Comparison of ENCODE assay signal across 8 cellular contexts in the genomic region with DNA sequence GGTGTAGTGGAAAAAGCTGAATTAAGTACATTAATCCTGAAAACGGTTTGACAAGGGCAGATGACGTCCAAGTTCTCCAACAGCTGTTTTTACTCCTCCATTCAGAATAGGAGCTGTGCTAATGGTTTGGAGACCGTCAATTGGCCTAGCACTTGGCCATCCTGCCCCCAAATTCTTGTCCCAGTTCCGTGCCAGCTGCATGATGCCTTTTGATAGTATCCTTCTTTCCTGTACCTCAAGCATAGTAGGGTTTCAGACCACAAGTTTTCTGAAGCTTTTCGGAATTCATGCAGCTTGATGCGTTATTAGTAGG. TPM values are rescaled to one million over a fixed set of nuclear protein-coding genes. Genes with fewer than 3 reads are reported as not detected.
DNase-seq lines count a peak whose midpoint lies in the region; ATAC-seq and TF ChIP-seq lines count a peak whose summit lies in the region.

No MANE protein-coding gene starts in this region.

- H3K4me3 ChIP-seq in AG09309 (ENCODE audit: control insufficient read depth, low read depth, low read length) (peak overlapping the region; percentile 93), fibroblast of mammary gland (ENCODE audit: control insufficient read depth, low read depth, low read length) (peak overlapping the region; percentile 89), neuron (ENCODE audit: low read length) (peak overlapping the region; percentile 58)

- TF ChIP-seq CTCF in AG09309 (IDR thresholded peaks at IDR 0.05; ENCODE audit: control insufficient read depth, insufficient read depth, low read depth, low read length, missing control alignments) = no peak
- no peak for TF ChIP-seq CTCF in fibroblast of mammary gland (conservative IDR thresholded peaks at IDR 0.05; ENCODE audit: control insufficient read depth, insufficient read depth, low read depth, low read length)

- H3K27me3 ChIP-seq in neuron (ENCODE audit: insufficient read depth, low read length) = no peaks in the 10 kb centered on the region

- H2AFZ ChIP-seq in neuron (ENCODE audit: low read depth, low read length) = peak overlapping the region; percentile 82

- H3K9me3 ChIP-seq in neuron (ENCODE audit: low read length) = no peaks in the 10 kb centered on the region

- H3K4me1 ChIP-seq in neuron (ENCODE audit: insufficient read depth, low read length) = peaks cover 13% of the 10 kb centered on the region

- DNase-seq in AG09309 (ENCODE audit: low read depth) (no peak), GM19240 (ENCODE audit: insufficient read length, low spot score) (peak; percentile 6), fibroblast of mammary gland (ENCODE audit: low read depth) (peak; percentile 42), NCI-H2196 (lab: John Stamatoyannopoulos, UW; ENCODE audit: unreplicated experiment) (no peak), mucosa of gallbladder (ENCODE audit: low spot score) (no peak)

- ATAC-seq in SK-N-SH treated with all-trans-retinoic acid at 6 μM for 48 hours = peak; percentile 50
- ATAC-seq in GM18520 (IDR thresholded peaks at IDR 0.05; ENCODE audit: unreplicated experiment) = no peak

- H3K36me3 ChIP-seq in neuron (ENCODE audit: insufficient read depth, low read length) = no peaks in the 10 kb centered on the region

TF ChIP-seq in SK-N-SH treated with all-trans-retinoic acid at 6 μM for 48 hours, 23 proteins besides CTCF, POLR2A, EP300 and RAD21:
- TF ChIP-seq GLIS3 (CRISPR knock-in tag; IDR thresholded peaks at IDR 0.05) = no peak
- TF ChIP-seq ZC3H10 (CRISPR knock-in tag; IDR thresholded peaks at IDR 0.05) = no peak
- no peak for TF ChIP-seq CSRNP3 (CRISPR knock-in tag; IDR thresholded peaks at IDR 0.05)
- no peak for TF ChIP-seq ZNF70 (CRISPR knock-in tag; IDR thresholded peaks at IDR 0.05)
- TF ChIP-seq ISL1 (CRISPR knock-in tag; IDR thresholded peaks at IDR 0.05) = no peak
- TF ChIP-seq, protein P1, sequence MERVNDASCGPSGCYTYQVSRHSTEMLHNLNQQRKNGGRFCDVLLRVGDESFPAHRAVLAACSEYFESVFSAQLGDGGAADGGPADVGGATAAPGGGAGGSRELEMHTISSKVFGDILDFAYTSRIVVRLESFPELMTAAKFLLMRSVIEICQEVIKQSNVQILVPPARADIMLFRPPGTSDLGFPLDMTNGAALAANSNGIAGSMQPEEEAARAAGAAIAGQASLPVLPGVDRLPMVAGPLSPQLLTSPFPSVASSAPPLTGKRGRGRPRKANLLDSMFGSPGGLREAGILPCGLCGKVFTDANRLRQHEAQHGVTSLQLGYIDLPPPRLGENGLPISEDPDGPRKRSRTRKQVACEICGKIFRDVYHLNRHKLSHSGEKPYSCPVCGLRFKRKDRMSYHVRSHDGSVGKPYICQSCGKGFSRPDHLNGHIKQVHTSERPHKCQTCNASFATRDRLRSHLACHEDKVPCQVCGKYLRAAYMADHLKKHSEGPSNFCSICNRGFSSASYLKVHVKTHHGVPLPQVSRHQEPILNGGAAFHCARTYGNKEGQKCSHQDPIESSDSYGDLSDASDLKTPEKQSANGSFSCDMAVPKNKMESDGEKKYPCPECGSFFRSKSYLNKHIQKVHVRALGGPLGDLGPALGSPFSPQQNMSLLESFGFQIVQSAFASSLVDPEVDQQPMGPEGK (CRISPR knock-in tag; IDR thresholded peaks at IDR 0.05; ENCODE audit: borderline replicate concordance) = no peak
- no peak for TF ChIP-seq RARB (CRISPR knock-in tag; IDR thresholded peaks at IDR 0.05)
- TF ChIP-seq, protein P2, sequence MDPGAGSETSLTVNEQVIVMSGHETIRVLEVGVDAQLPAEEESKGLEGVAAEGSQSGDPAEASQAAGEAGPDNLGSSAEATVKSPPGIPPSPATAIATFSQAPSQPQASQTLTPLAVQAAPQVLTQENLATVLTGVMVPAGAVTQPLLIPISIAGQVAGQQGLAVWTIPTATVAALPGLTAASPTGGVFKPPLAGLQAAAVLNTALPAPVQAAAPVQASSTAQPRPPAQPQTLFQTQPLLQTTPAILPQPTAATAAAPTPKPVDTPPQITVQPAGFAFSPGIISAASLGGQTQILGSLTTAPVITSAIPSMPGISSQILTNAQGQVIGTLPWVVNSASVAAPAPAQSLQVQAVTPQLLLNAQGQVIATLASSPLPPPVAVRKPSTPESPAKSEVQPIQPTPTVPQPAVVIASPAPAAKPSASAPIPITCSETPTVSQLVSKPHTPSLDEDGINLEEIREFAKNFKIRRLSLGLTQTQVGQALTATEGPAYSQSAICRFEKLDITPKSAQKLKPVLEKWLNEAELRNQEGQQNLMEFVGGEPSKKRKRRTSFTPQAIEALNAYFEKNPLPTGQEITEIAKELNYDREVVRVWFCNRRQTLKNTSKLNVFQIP (CRISPR knock-in tag; IDR thresholded peaks at IDR 0.05; ENCODE audit: borderline replicate concordance, low read depth) = no peak
- TF ChIP-seq SNAI2 (CRISPR knock-in tag; IDR thresholded peaks at IDR 0.05) = no peak
- no peak for TF ChIP-seq BACH2 (CRISPR knock-in tag; IDR thresholded peaks at IDR 0.05; ENCODE audit: borderline replicate concordance)
- TF ChIP-seq CSDC2 (CRISPR knock-in tag; IDR thresholded peaks at IDR 0.05) = no peak
- no peak for TF ChIP-seq ZNF565 (CRISPR knock-in tag; conservative IDR thresholded peaks at IDR 0.05; ENCODE audit: low read depth)
- no peak for TF ChIP-seq ZNF8 (CRISPR knock-in tag; IDR thresholded peaks at IDR 0.05)
- TF ChIP-seq TCF4 (CRISPR knock-in tag; IDR thresholded peaks at IDR 0.05; ENCODE audit: borderline replicate concordance) = no peak
- TF ChIP-seq TOX (CRISPR knock-in tag; IDR thresholded peaks at IDR 0.05; ENCODE audit: borderline replicate concordance) = no peak

RNA-seq across cellular contexts. Expression of gene LIMA1, which starts 0.6 kb away (rescaled TPM):
- 117 TPM for total RNA-seq in mucosa of gallbladder

Comparison
In these comparisons a context has a peak if more than half of its experiments do, and no peak if none do; other contexts are left out.
1. DNase-seq: peak in GM19240 (single experiment) and fibroblast of mammary gland (single experiment); none in AG09309 (single experiment), NCI-H2196 (single experiment) and mucosa of gallbladder (single experiment).
2. Peak in every context shown above with its lines, with median percentiles within 50 percentile points of each other: H3K4me3 ChIP-seq.